ENCODE assay signal across 8 cellular contexts in the genomic region with DNA sequence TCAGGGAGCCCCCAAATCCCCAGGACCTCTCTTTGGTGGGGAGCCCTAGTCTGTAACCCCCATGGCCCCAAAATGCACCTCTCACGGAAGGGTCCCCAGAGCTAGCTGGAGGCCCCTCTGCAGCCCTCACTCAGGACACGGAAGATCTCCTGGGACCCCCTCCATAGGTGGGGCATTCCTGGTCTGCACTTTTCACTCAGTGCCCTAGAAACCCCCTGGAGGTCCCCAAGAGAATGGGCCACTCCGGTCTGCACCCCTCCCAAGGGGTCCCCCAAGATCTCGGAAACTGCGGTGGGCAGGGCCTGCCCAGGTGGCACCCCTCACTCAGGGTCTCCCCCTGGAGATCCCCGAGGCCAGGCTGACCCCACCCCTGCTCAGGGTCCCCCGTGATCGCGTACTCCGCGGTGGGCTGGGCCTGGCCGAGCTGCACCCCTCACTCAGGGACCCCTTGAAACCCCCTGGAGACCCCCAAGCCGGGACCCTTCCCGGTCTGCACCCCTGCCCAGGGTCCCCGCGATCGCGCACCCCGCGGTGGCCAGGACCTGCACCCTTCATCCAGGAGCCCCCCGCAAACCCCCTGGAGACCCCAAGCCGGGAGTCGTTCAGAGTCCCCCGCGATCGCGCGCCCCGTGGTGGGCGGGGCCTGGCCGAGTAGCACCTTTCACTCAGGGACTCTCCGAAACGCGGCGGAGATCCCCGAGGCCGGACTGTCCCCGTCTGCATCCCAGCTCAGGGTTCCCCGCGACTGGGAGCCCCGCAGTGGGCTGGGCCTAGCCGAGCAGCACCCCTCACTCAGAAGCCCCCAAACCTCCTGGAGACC. TPM values are rescaled to one million over a fixed set of nuclear protein-coding genes. Genes with fewer than 3 reads are reported as not detected.
DNase-seq lines count a peak whose midpoint lies in the region; ATAC-seq and TF ChIP-seq lines count a peak whose summit lies in the region.

No MANE protein-coding gene starts in this region.

- CTCF ChIA-PET in mammary epithelial cell (lab: Charles Lee; ENCODE audit: low non-redundant PET) = interaction anchor here (0.6 kb wide), 1 partner anchor 15 kb away, joined by 5 read pairs; no protein-coding TSS in a partner anchor

- TF ChIP-seq POLR2A in right lobe of liver (IDR thresholded peaks at IDR 0.05) = no peak

- dilution Hi-C loops in mammary epithelial cell (cut with HindIII; ENCODE audit: low sequenced_read_pairs) = no loop called here

- peaks cover 5% of the 10 kb centered on the region for H3K36me3 Mint-ChIP-seq in T-helper 1 cell treated with Interleukin-12 subunit alpha and Interleukin-12 subunit beta and Interleukin-4 antibody, amounts not matched to agents 30 μg/mL and 1 μg/mL, for 36 hours (ENCODE audit: low read depth)
- no peaks in the 10 kb centered on the region for H3K36me3 Mint-ChIP-seq in stimulated activated memory B cell treated with anti-CD40 and anti-IgM and Interleukin-4, amounts not matched to agents 10 μg/mL and 1 μg/mL and 100 μg/mL, for 72 hours

- BruUV-seq in mammary epithelial cell (replicated peaks; lab: Mats Ljungman, UMichigan) = no TSS peak

- peak overlapping the region; percentile 80 for H3K27ac Mint-ChIP-seq in T-helper 1 cell treated with Interleukin-12 subunit alpha and Interleukin-12 subunit beta and Interleukin-4 antibody, amounts not matched to agents 30 μg/mL and 1 μg/mL, for 36 hours
- peak overlapping the region; percentile 86 for H3K27ac Mint-ChIP-seq in stimulated activated memory B cell treated with anti-CD40 and anti-IgM and Interleukin-4, amounts not matched to agents 10 μg/mL and 1 μg/mL and 100 μg/mL, for 72 hours

- peak; percentile 11 for ATAC-seq in GM18519 (IDR thresholded peaks at IDR 0.05; ENCODE audit: low FRiP score, unreplicated experiment)
- ATAC-seq in HG02970 (IDR thresholded peaks at IDR 0.05; ENCODE audit: low FRiP score, unreplicated experiment) = peak; percentile 22
- ATAC-seq in right lobe of liver = peak in 2 of 4 donors; percentile 9 to 14
- peak; percentile 56 for ATAC-seq in stimulated activated memory B cell treated with anti-CD40 and anti-IgM and Interleukin-4, amounts not matched to agents 10 μg/mL and 1 μg/mL and 100 μg/mL, for 72 hours
- no peak for ATAC-seq in HG02610 (IDR thresholded peaks at IDR 0.05; ENCODE audit: unreplicated experiment)

- TF ChIP-seq CTCF in mammary epithelial cell (conservative IDR thresholded peaks at IDR 0.05 in 1 of 2, IDR thresholded peaks at IDR 0.05 in 1 of 2; ENCODE audit: extremely low read depth in 1 of 2, insufficient read depth in 1 of 2, low read depth in 1 of 2, low read length in 2 of 2) (no peak), right lobe of liver (IDR thresholded peaks at IDR 0.05) (no peak)

- peak overlapping the region; percentile 98 for H2AFZ ChIP-seq in mammary epithelial cell (ENCODE audit: low read depth, low read length)

- DNase-seq in mammary epithelial cell = peak; percentile 27
- DNase-seq in right lobe of liver = peak in 2 of 3 donors; percentile 50 to 62
- no peak for DNase-seq in NCI-H510A treated with DMSO at 0.1 percent for 48 hours (lab: John Stamatoyannopoulos, UW)

- H3K27ac ChIP-seq in mammary epithelial cell (ENCODE audit: insufficient read depth, low read depth, low read length) (peak overlapping the region; percentile 55), right lobe of liver (peak overlapping the region in 1 of 3 donors; percentile 51)

- no peaks in the 10 kb centered on the region for H3K9me3 Mint-ChIP-seq in T-helper 1 cell treated with Interleukin-12 subunit alpha and Interleukin-12 subunit beta and Interleukin-4 antibody, amounts not matched to agents 30 μg/mL and 1 μg/mL, for 36 hours
- H3K9me3 Mint-ChIP-seq in stimulated activated memory B cell treated with anti-CD40 and anti-IgM and Interleukin-4, amounts not matched to agents 10 μg/mL and 1 μg/mL and 100 μg/mL, for 72 hours = no peaks in the 10 kb centered on the region

- intact Hi-C loops in mammary epithelial cell (cut with micrococcal nuclease) (no loop called here), right lobe of liver (cut with DNase I) (no loop called here)

- peak overlapping the region; percentile 84 for H3K4me3 Mint-ChIP-seq in T-helper 1 cell treated with Interleukin-12 subunit alpha and Interleukin-12 subunit beta and Interleukin-4 antibody, amounts not matched to agents 30 μg/mL and 1 μg/mL, for 36 hours
- H3K4me3 Mint-ChIP-seq in stimulated activated memory B cell treated with anti-CD40 and anti-IgM and Interleukin-4, amounts not matched to agents 10 μg/mL and 1 μg/mL and 100 μg/mL, for 72 hours = peak overlapping the region; percentile 88

- H3K27me3 Mint-ChIP-seq in T-helper 1 cell treated with Interleukin-12 subunit alpha and Interleukin-12 subunit beta and Interleukin-4 antibody, amounts not matched to agents 30 μg/mL and 1 μg/mL, for 36 hours (ENCODE audit: low read depth) = no peaks in the 10 kb centered on the region
- peaks cover 8% of the 10 kb centered on the region for H3K27me3 Mint-ChIP-seq in stimulated activated memory B cell treated with anti-CD40 and anti-IgM and Interleukin-4, amounts not matched to agents 10 μg/mL and 1 μg/mL and 100 μg/mL, for 72 hours

- WGBS in mammary epithelial cell (ENCODE audit: low coverage, missing lambda C conversion rate) = 80% methylated on average over 3 of the region's 42 CpGs
- WGBS in right lobe of liver (ENCODE audit: insufficient coverage, low coverage, low lambda C conversion rate, missing lambda C conversion rate) = 26% methylated on average over 3 of the region's 42 CpGs

- no peaks in the 10 kb centered on the region for H3K9me3 ChIP-seq in mammary epithelial cell (replicated peaks; ENCODE audit: insufficient read depth, low read length)
- H3K9me3 ChIP-seq in right lobe of liver = no peaks in the 10 kb centered on the region

- H3K9ac ChIP-seq in mammary epithelial cell (ENCODE audit: insufficient read depth, low read length) = peak overlapping the region; percentile 79

- H3K4me1 Mint-ChIP-seq in T-helper 1 cell treated with Interleukin-12 subunit alpha and Interleukin-12 subunit beta and Interleukin-4 antibody, amounts not matched to agents 30 μg/mL and 1 μg/mL, for 36 hours (ENCODE audit: low read depth) = peaks cover 17% of the 10 kb centered on the region
- H3K4me1 Mint-ChIP-seq in stimulated activated memory B cell treated with anti-CD40 and anti-IgM and Interleukin-4, amounts not matched to agents 10 μg/mL and 1 μg/mL and 100 μg/mL, for 72 hours = peaks cover 43% of the 10 kb centered on the region

- peaks cover 66% of the 10 kb centered on the region for H3K79me2 ChIP-seq in mammary epithelial cell (ENCODE audit: insufficient read depth, low read length)

- H3K36me3 ChIP-seq in mammary epithelial cell (ENCODE audit: insufficient read depth, low read length) (peaks cover 4% of the 10 kb centered on the region), right lobe of liver (no peaks in the 10 kb centered on the region)

- no peaks in the 10 kb centered on the region for H3K27me3 ChIP-seq in mammary epithelial cell (ENCODE audit: insufficient read depth, low read length)
- no peaks in the 10 kb centered on the region for H3K27me3 ChIP-seq in right lobe of liver

- H3K4me2 ChIP-seq in mammary epithelial cell (ENCODE audit: insufficient read depth, low read depth, low read length) = peak overlapping the region; percentile 92

- no peaks in the 10 kb centered on the region for H4K20me1 ChIP-seq in mammary epithelial cell (ENCODE audit: insufficient read depth, low read length)

- in situ Hi-C loops in mammary epithelial cell (cut with MboI; ENCODE audit: low sequenced_read_pairs in 2 of 2) = no loop called here

- H3K4me3 ChIP-seq in mammary epithelial cell (replicated peaks in 1 of 3; ENCODE audit: insufficient read depth in 1 of 3, low read depth in 2 of 3, low read length in 3 of 3) = peak overlapping the region; percentile 84 to 100 (median 98)
- peak overlapping the region; percentile 76 to 90 (median 83) for H3K4me3 ChIP-seq in right lobe of liver

- peaks cover 18% of the 10 kb centered on the region for H3K4me1 ChIP-seq in mammary epithelial cell (ENCODE audit: insufficient read depth, low read length)
- H3K4me1 ChIP-seq in right lobe of liver = peaks cover 0 to 15% (median 7%) of the 10 kb centered on the region in 4 donors

RNA-seq across cellular contexts. Expression of gene LMNB2, which starts 1.1 kb away (rescaled TPM):
- total RNA-seq in mammary epithelial cell = 100 to 1,000 TPM in 1 of 2 donors, 10 to 100 TPM in 1; 42.0 to 108 TPM
- 78.9 TPM for polyA plus RNA-seq in mammary epithelial cell
- 98.4 TPM for polyA minus RNA-seq in mammary epithelial cell
- 10 to 100 TPM in 1 of 6 experiments, 1 to 10 TPM in 5; 4.6 to 11.6 (median 7.1) TPM for total RNA-seq in right lobe of liver

RNA-seq across cellular contexts. Expression of gene GADD45B, which starts 20.2 kb away (rescaled TPM):
- total RNA-seq in mammary epithelial cell (10 to 100 TPM; 18.0 to 83.9 TPM), right lobe of liver (100 to 1,000 TPM in 4 of 6 experiments, 10 to 100 TPM in 2; 39.0 to 176 (median 127) TPM)
- 28.3 TPM for polyA plus RNA-seq in mammary epithelial cell
- polyA minus RNA-seq in mammary epithelial cell = 38.9 TPM

RNA-seq across cellular contexts. Expression of gene TIMM13, which starts 28.3 kb away (rescaled TPM):
- total RNA-seq in mammary epithelial cell (100 to 1,000 TPM in 1 of 2 donors, 10 to 100 TPM in 1; 20.8 to 133 TPM), right lobe of liver (10 to 100 TPM; 35.5 to 59.8 (median 51.1) TPM)
- 62.2 TPM for polyA plus RNA-seq in mammary epithelial cell
- 3.3 TPM for polyA minus RNA-seq in mammary epithelial cell
